In genomic region chr3:77889616-77890015, GRCh38 we compare ENCODE assay signal across 3 cellular contexts.
"Had no signal": no experiment of that assay in that cellular context is flagged by ENCODE, and none has a peak within 500 bp of the region (broad histone marks: within the 10 kb centered on the region; RNA-seq: fewer than 3 reads in every experiment).

No MANE protein-coding gene starts in this region.

- ATAC-seq: GM12878 had no signal

- H3K4me3 ChIP-seq: GM12878 had no signal

- DNase-seq: GDM1, GF-D8 had no signal
